In the genomic region with DNA sequence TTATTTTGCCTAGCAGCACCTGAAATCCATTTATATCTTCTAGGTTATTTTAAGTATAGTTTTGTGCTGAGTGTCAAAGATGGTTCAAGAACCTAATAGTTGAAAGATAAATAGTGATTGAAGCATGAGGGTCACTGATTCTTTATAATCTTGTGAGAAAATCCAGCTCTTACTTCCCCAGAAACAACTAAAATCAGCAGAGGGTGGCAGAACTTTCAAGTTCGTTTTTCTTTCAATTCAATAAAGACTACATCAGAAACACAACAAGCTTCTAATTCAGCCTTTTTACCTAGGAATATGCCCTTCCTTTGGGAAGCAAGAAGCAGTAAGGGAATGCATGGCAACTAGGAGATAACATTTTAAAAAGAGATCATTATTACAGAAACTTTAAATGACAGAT, we compare ENCODE assay signal across 27 cellular contexts.
"Had no signal": no experiment of that assay in that cellular context is flagged by ENCODE, and none has a peak within 500 bp of the region (broad histone marks: within the 10 kb centered on the region; RNA-seq: fewer than 3 reads in every experiment).

No MANE protein-coding gene starts in this region.

- H3K4me1 ChIP-seq: stomach, suprapubic skin, testis, thyroid gland, tibial artery, tibial nerve, transverse colon, upper lobe of left lung, upper lobe of right lung, uterus, vagina had no signal

- ATAC-seq: stimulated activated effector memory CD8-positive, alpha-beta T cell treated with anti-CD3 and anti-CD28 coated beads, Interleukin-12 subunit alpha, Interleukin-12 subunit beta, amount 100 ng/mL, for 72 hours; stimulated activated memory B cell treated with anti-CD40 and anti-IgM and Interleukin-4, amounts not matched to agents 10 μg/mL and 1 μg/mL and 100 μg/mL, for 72 hours; stimulated activated naive B cell treated with anti-CD40 and anti-IgM and Interleukin-4, amounts not matched to agents 10 μg/mL and 1 μg/mL and 100 μg/mL, for 72 hours; stimulated activated naive CD8-positive, alpha-beta T cell treated with anti-CD3 and anti-CD28 coated beads, Interleukin-15, amount 100 ng/mL, for 72 hours; stimulated activated naive CD8-positive, alpha-beta T cell treated with anti-CD3 and anti-CD28 coated beads, Interleukin-15, Interleukin-2, amounts not matched to agents 100 U/mL and 50 U/mL, for 24 hours; upper lobe of right lung had no signal

- H3K4me3 ChIP-seq: stomach, suprapubic skin, testis, thoracic aorta, thyroid gland, tibial artery, tibial nerve, transverse colon, upper lobe of left lung, upper lobe of right lung, uterus, vagina had no signal

- H3K27ac ChIP-seq: stomach, suprapubic skin, testis, thoracic aorta, thyroid gland, tibial artery, tibial nerve, transverse colon, upper lobe of left lung, upper lobe of right lung, uterus, vagina had no signal

- H3K9me3 ChIP-seq: stomach, suprapubic skin, testis, thoracic aorta, thyroid gland, transverse colon, upper lobe of left lung, upper lobe of right lung, uterus, vagina had no signal

- FAIRE-seq: urothelium cell line had no signal

- DNase-seq: stimulated activated CD4-positive, alpha-beta T cell treated with anti-CD3 and anti-CD28 coated beads, Interleukin-2, amount 100 ng/mL, for 48 hours; stimulated activated CD4-positive, alpha-beta T cell treated with anti-CD3 and anti-CD28 coated beads, Interleukin-4, amount 100 ng/mL, for 1 hour; stimulated activated CD4-positive, alpha-beta T cell treated with anti-CD3 and anti-CD28 coated beads, Interleukin-4, amount 100 ng/mL, for 24 hours; stimulated activated CD4-positive, alpha-beta T cell treated with anti-CD3 and anti-CD28 coated beads, Interleukin-4, amount 100 ng/mL, for 4 hours; stimulated activated CD8-positive, alpha-beta memory T cell treated with anti-CD3 and anti-CD28 coated beads, Interleukin-4, amount 100 ng/mL, for 48 hours; stimulated activated naive B cell treated with anti-CD40 and anti-IgM and Interleukin-4, amounts not matched to agents 10 μg/mL and 1 μg/mL and 100 μg/mL, for 72 hours; stimulated activated naive CD4-positive, alpha-beta T cell; stimulated activated naive CD4-positive, alpha-beta T cell treated with Interleukin-2 at 50 U/mL for 16 hours; stimulated activated naive CD8-positive, alpha-beta T cell treated with anti-CD3 and anti-CD28 coated beads, Interleukin-15, amount 100 ng/mL, for 72 hours; stimulated activated naive CD8-positive, alpha-beta T cell treated with anti-CD3 and anti-CD28 coated beads, Interleukin-15, Interleukin-2, amounts not matched to agents 100 U/mL and 50 U/mL, for 24 hours; stomach; substantia nigra; testis; thyroid gland; tibial artery; transverse colon; trophoblast cell; upper lobe of left lung; upper lobe of right lung; uterus had no signal
